ENCODE assay signal across 21 cellular contexts in genomic region chr2:240713071-240713927, GRCh38. TPM values are rescaled to one million over a fixed set of nuclear protein-coding genes. Genes with fewer than 3 reads are reported as not detected.
"Had no signal": no experiment of that assay in that cellular context is flagged by ENCODE, and none has a peak within 500 bp of the region (broad histone marks: within the 10 kb centered on the region; RNA-seq: fewer than 3 reads in every experiment).

No MANE protein-coding gene starts in this region.

- ATAC-seq: activated CD8-positive, alpha-beta memory T cell treated with anti-CD3 and anti-CD28 coated beads, Interleukin-2, amount 10 ng/mL, durations not matched to agents 7 days and 5 days; activated T-cell treated with anti-CD3 and anti-CD28 coated beads, Interleukin-2, amount 50 U/mL, for 4 hours; left lung; stimulated activated effector memory CD8-positive, alpha-beta T cell treated with anti-CD3 and anti-CD28 coated beads, Interleukin-12 subunit alpha, Interleukin-12 subunit beta, amount 100 ng/mL, for 72 hours had no signal

- FAIRE-seq: islet of Langerhans, small intestine had no signal

- H3K27ac Mint-ChIP-seq: activated CD8-positive, alpha-beta memory T cell treated with anti-CD3 and anti-CD28 coated beads, Interleukin-2, amount 10 ng/mL, durations not matched to agents 7 days and 5 days; activated naive CD8-positive, alpha-beta T cell treated with anti-CD3 and anti-CD28 coated beads, Interleukin-2, amount 10 ng/mL, durations not matched to agents 7 days and 5 days; stimulated activated effector memory CD8-positive, alpha-beta T cell treated with anti-CD3 and anti-CD28 coated beads, Interleukin-12 subunit alpha, Interleukin-12 subunit beta, amount 100 ng/mL, for 72 hours; T-helper 2 cell treated with Interferon-gamma antibody and Interleukin-4, amounts not matched to agents 5 μg/mL and 100 μg/mL, for 36 hours had no signal

- H3K9me3 Mint-ChIP-seq: activated naive CD8-positive, alpha-beta T cell treated with anti-CD3 and anti-CD28 coated beads, Interleukin-2, amount 10 ng/mL, durations not matched to agents 7 days and 5 days; activated T-cell treated with anti-CD3 and anti-CD28 coated beads, Interleukin-2, amount 50 U/mL, for 4 hours; stimulated activated effector memory CD8-positive, alpha-beta T cell treated with anti-CD3 and anti-CD28 coated beads, Interleukin-12 subunit alpha, Interleukin-12 subunit beta, amount 100 ng/mL, for 72 hours; T-helper 2 cell treated with Interferon-gamma antibody and Interleukin-4, amounts not matched to agents 5 μg/mL and 100 μg/mL, for 36 hours had no signal

- H3K9me3 ChIP-seq: esophagus squamous epithelium, left lung, ovary, transverse colon had no signal

- DNase-seq: activated CD4-positive, alpha-beta T cell treated with anti-CD3 and anti-CD28 coated beads, Interleukin-2, amount 50 U/mL, for 4 hours; activated CD4-positive, CD25-positive, alpha-beta regulatory T cell treated with anti-CD3 and anti-CD28 coated beads, Interleukin-2, amount 50 U/mL, for 72 hours; activated CD8-positive, alpha-beta memory T cell treated with anti-CD3 and anti-CD28 coated beads, Interleukin-2, amount 10 ng/mL, durations not matched to agents 7 days and 5 days; activated effector memory CD4-positive, alpha-beta T cell treated with anti-CD3 and anti-CD28 coated beads, Interleukin-2, amount 50 U/mL, for 16 hours; activated naive CD8-positive, alpha-beta T cell treated with anti-CD3 and anti-CD28 coated beads, Interleukin-2, amount 10 ng/mL, durations not matched to agents 7 days and 5 days; activated T-cell treated with anti-CD3 and anti-CD28 coated beads, Interleukin-2, amount 50 U/mL, for 4 hours; aorta; esophagus squamous epithelium; foreskin fibroblast; nephron progenitor cell; retina; small intestine; SW 1271; transverse colon had no signal

- H3K4me3 Mint-ChIP-seq: activated CD8-positive, alpha-beta memory T cell treated with anti-CD3 and anti-CD28 coated beads, Interleukin-2, amount 10 ng/mL, durations not matched to agents 7 days and 5 days; activated naive CD8-positive, alpha-beta T cell treated with anti-CD3 and anti-CD28 coated beads, Interleukin-2, amount 10 ng/mL, durations not matched to agents 7 days and 5 days; activated T-cell treated with anti-CD3 and anti-CD28 coated beads, Interleukin-2, amount 50 U/mL, for 4 hours; nephron progenitor cell; stimulated activated effector memory CD8-positive, alpha-beta T cell treated with anti-CD3 and anti-CD28 coated beads, Interleukin-12 subunit alpha, Interleukin-12 subunit beta, amount 100 ng/mL, for 72 hours; T-helper 2 cell treated with Interferon-gamma antibody and Interleukin-4, amounts not matched to agents 5 μg/mL and 100 μg/mL, for 36 hours had no signal

- H3K27me3 ChIP-seq: ovary had no signal

- H3K36me3 ChIP-seq: esophagus squamous epithelium, left lung, ovary, transverse colon had no signal

- H3K27ac ChIP-seq: esophagus squamous epithelium, left lung, ovary, transverse colon had no signal

- H3K4me1 Mint-ChIP-seq: activated CD8-positive, alpha-beta memory T cell treated with anti-CD3 and anti-CD28 coated beads, Interleukin-2, amount 10 ng/mL, durations not matched to agents 7 days and 5 days; activated naive CD8-positive, alpha-beta T cell treated with anti-CD3 and anti-CD28 coated beads, Interleukin-2, amount 10 ng/mL, durations not matched to agents 7 days and 5 days; stimulated activated effector memory CD8-positive, alpha-beta T cell treated with anti-CD3 and anti-CD28 coated beads, Interleukin-12 subunit alpha, Interleukin-12 subunit beta, amount 100 ng/mL, for 72 hours had no signal

- H3K4me3 ChIP-seq: esophagus squamous epithelium, left lung, ovary, transverse colon had no signal

- H3K36me3 Mint-ChIP-seq: activated CD8-positive, alpha-beta memory T cell treated with anti-CD3 and anti-CD28 coated beads, Interleukin-2, amount 10 ng/mL, durations not matched to agents 7 days and 5 days; activated naive CD8-positive, alpha-beta T cell treated with anti-CD3 and anti-CD28 coated beads, Interleukin-2, amount 10 ng/mL, durations not matched to agents 7 days and 5 days; stimulated activated effector memory CD8-positive, alpha-beta T cell treated with anti-CD3 and anti-CD28 coated beads, Interleukin-12 subunit alpha, Interleukin-12 subunit beta, amount 100 ng/mL, for 72 hours had no signal

- H3K4me1 ChIP-seq: esophagus squamous epithelium, left lung, transverse colon had no signal

RNA-seq across cellular contexts. Expression of gene AQP12A, which starts 21.6 kb away (rescaled TPM):
- total RNA-seq: activated CD8-positive, alpha-beta memory T cell treated with anti-CD3 and anti-CD28 coated beads, Interleukin-2, amount 10 ng/mL, durations not matched to agents 7 days and 5 days; activated naive CD8-positive, alpha-beta T cell treated with anti-CD3 and anti-CD28 coated beads, Interleukin-2, amount 10 ng/mL, durations not matched to agents 7 days and 5 days; activated T-cell treated with anti-CD3 and anti-CD28 coated beads, Interleukin-2, amount 50 U/mL, for 4 hours; aorta; esophagus squamous epithelium; left lung; mesenteric fat pad; ovary; subcutaneous adipose tissue; transverse colon had no signal
- polyA plus RNA-seq: ovary had no signal

RNA-seq across cellular contexts. Expression of gene AQP12B, which starts 30.6 kb away (rescaled TPM):
- total RNA-seq: activated CD8-positive, alpha-beta memory T cell treated with anti-CD3 and anti-CD28 coated beads, Interleukin-2, amount 10 ng/mL, durations not matched to agents 7 days and 5 days; activated naive CD8-positive, alpha-beta T cell treated with anti-CD3 and anti-CD28 coated beads, Interleukin-2, amount 10 ng/mL, durations not matched to agents 7 days and 5 days; activated T-cell treated with anti-CD3 and anti-CD28 coated beads, Interleukin-2, amount 50 U/mL, for 4 hours; aorta; esophagus squamous epithelium; left lung; mesenteric fat pad; subcutaneous adipose tissue had no signal
- polyA plus RNA-seq: ovary had no signal
